ENCODE assay signal across 13 cellular contexts in the genomic region with DNA sequence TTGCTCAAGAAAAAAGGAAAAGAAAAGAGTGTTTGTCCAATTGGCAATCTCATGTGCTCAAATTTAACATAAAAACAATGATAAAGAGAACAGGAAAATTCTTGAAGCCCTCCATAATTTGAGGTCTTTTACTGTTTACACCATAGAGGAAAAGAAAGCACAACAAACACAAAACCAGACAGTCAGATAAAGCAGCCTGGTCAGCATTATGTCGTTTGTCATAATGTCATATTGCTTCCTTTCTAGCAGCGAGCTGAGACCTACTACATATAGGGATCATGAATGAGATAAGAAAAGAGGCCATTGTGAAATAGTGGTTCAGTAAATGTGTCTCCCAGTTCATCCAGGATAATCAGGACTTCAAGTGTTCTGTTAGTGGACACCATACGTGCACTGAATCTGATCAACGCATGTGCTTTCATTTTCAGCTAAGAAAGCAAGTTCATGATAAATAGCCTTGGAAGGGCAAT.
A peak's percentile ranks its signal among the peaks of the same experiment; 100 is the strongest.
DNase-seq lines count a peak whose midpoint lies in the region; ATAC-seq and TF ChIP-seq lines count a peak whose summit lies in the region.
"Had no signal": no experiment of that assay in that cellular context is flagged by ENCODE, and none has a peak within 500 bp of the region (broad histone marks: within the 10 kb centered on the region; RNA-seq: fewer than 3 reads in every experiment).

No MANE protein-coding gene starts in this region.

- no peak overlapping the region for H3K18ac ChIP-seq in mesenchymal stem cell (ENCODE audit: low read depth in 1 of 2, low read length in 2 of 2)

- H2BK120ac ChIP-seq in mesenchymal stem cell (ENCODE audit: low read depth, low read length) = no peak overlapping the region

- H3K14ac ChIP-seq in mesenchymal stem cell (ENCODE audit: low read length in 2 of 2) = no peak overlapping the region

- H2BK12ac ChIP-seq in mesenchymal stem cell (ENCODE audit: low read length in 2 of 2) = no peak overlapping the region

- H3K9me3 ChIP-seq in heart right ventricle = no peaks in the 10 kb centered on the region
- no peaks in the 10 kb centered on the region for H3K9me3 ChIP-seq in mesenchymal stem cell (ENCODE audit: control insufficient read depth, low read length)
- no peaks in the 10 kb centered on the region for H3K9me3 ChIP-seq in transverse colon
- H3K9me3 ChIP-seq: vagina had no signal

- no peak overlapping the region for H2BK15ac ChIP-seq in mesenchymal stem cell (ENCODE audit: low read depth, poor library complexity, severe bottlenecking)

- no peak overlapping the region for H2AFZ ChIP-seq in mesenchymal stem cell (ENCODE audit: low read depth, low read length)

- TF ChIP-seq EP300 in transverse colon (IDR thresholded peaks at IDR 0.05; ENCODE audit: low read depth) = no peak

- no peak overlapping the region for H2AK5ac ChIP-seq in mesenchymal stem cell (ENCODE audit: low read length, severe bottlenecking)

- peak; percentile 49 for ATAC-seq in Right ventricle myocardium superior (ENCODE audit: poor library complexity)
- no peak for ATAC-seq in heart right ventricle

- whole genome bisulfite sequencing in heart right ventricle, 2 donors = 40 to 53% methylated on average over 4 of the region's 4 CpGs
- WGBS in mesenchymal stem cell = 32% methylated on average over 4 of the region's 4 CpGs
- 41% methylated on average over 4 of the region's 4 CpGs for WGBS in transverse colon (ENCODE audit: low coverage in 1 of 2), 2 donors

- H3K36me3 ChIP-seq in heart right ventricle (no peaks in the 10 kb centered on the region), mesenchymal stem cell (ENCODE audit: control insufficient read depth in 1 of 2, insufficient read depth in 2 of 2, low read depth in 1 of 2, low read length in 2 of 2) (no peaks in the 10 kb centered on the region), transverse colon (no peaks in the 10 kb centered on the region)
- H3K36me3 ChIP-seq: vagina had no signal

- TF ChIP-seq POLR2A in transverse colon (IDR thresholded peaks at IDR 0.05) = no peak

- DNase-seq in Right ventricle myocardium superior = no peak
- DNase-seq in heart right ventricle = no peak
- peak; percentile 5 for DNase-seq in dermis blood vessel endothelial cell
- peak; percentile 58 for DNase-seq in mesenchymal stem cell
- no peak for DNase-seq in transverse colon
- no peak for DNase-seq in ACHN
- DNase-seq in NK-92 treated with Interleukin-12 subunit alpha and Interleukin-12 subunit beta, amount 100 ng/mL, for 24 hours (lab: John Stamatoyannopoulos, UW) = no peak
- DNase-seq in HEK293T (ENCODE audit: extremely low spot score) = no peak
- DNase-seq: activated naive CD8-positive, alpha-beta T cell treated with anti-CD3 and anti-CD28 coated beads for 36 hours; NCI-H1694 treated with DMSO at 0.1 percent for 48 hours; NCI-H526 treated with DMSO at 0.1 percent for 48 hours; stimulated activated CD4-positive, alpha-beta T cell treated with anti-CD3 and anti-CD28 coated beads, Interleukin-15, amount 100 ng/mL, for 24 hours had no signal

- H3K27me3 ChIP-seq in heart right ventricle = no peaks in the 10 kb centered on the region
- no peaks in the 10 kb centered on the region for H3K27me3 ChIP-seq in mesenchymal stem cell (ENCODE audit: control insufficient read depth in 1 of 2, insufficient read depth in 1 of 2, low read length in 2 of 2)
- H3K27me3 ChIP-seq in transverse colon = no peaks in the 10 kb centered on the region
- H3K27me3 ChIP-seq: vagina had no signal

- H3K9ac ChIP-seq in mesenchymal stem cell (ENCODE audit: low read length) = peak overlapping the region; percentile 14

- H3K23ac ChIP-seq in mesenchymal stem cell (ENCODE audit: low read length in 2 of 2) = no peak overlapping the region

- CTCF ChIA-PET in HEK293T (lab: Yijun Ruan, JAX) = no interaction called here

- intact Hi-C loops in Right ventricle myocardium superior (cut with DNase I) (no loop called here), heart right ventricle (cut with DNase I) (loop anchor here in 1 of 10 donors (5.0 kb wide), 1 partner anchor 64 kb away; a partner anchor contains a TSS), transverse colon (cut with DNase I; ENCODE audit: low total_unique reads) (no loop called here)

- in situ Hi-C loops in transverse colon (cut with MboI; ENCODE audit: low pct_ligation_motif_present in 1 of 4, low pct_unique_long_range_greater_than_20kb in 1 of 4, low sequenced_read_pairs in 3 of 4) = loop anchor here in 2 of 4 donors (25.0 kb wide), 1 partner anchor 1014 kb away; a partner anchor contains a TSS
- in situ Hi-C loops in ACHN (cut with HindIII; ENCODE audit: low pct_ligation_motif_present, low pct_unique_long_range_greater_than_20kb, low sequenced_read_pairs) = no loop called here

- H3K4me2 ChIP-seq in mesenchymal stem cell (ENCODE audit: low read length, poor library complexity, severe bottlenecking) = no peak overlapping the region

- no peak overlapping the region for H4K91ac ChIP-seq in mesenchymal stem cell (ENCODE audit: low read length)

- no peak overlapping the region for H4K8ac ChIP-seq in mesenchymal stem cell (ENCODE audit: low read length)

- peaks cover 0 to 22% (median 0%) of the 10 kb centered on the region in 9 donors for H3K4me1 ChIP-seq in heart right ventricle
- no peaks in the 10 kb centered on the region for H3K4me1 ChIP-seq in mesenchymal stem cell (ENCODE audit: control insufficient read depth, insufficient read depth, low read depth, low read length)
- H3K4me1 ChIP-seq in transverse colon = peaks cover 17 to 70% (median 37%) of the 10 kb centered on the region in 4 donors
- H3K4me1 ChIP-seq: vagina had no signal

- H2BK5ac ChIP-seq in mesenchymal stem cell (ENCODE audit: low read depth, low read length, poor library complexity, severe bottlenecking) = no peak overlapping the region

- no peak for TF ChIP-seq CTCF in heart right ventricle (IDR thresholded peaks at IDR 0.05)
- no peak for TF ChIP-seq CTCF in transverse colon (IDR thresholded peaks at IDR 0.05)

- POLR2A ChIA-PET in HEK293T (lab: Yijun Ruan, JAX) = no interaction called here

- H3K4me3 ChIP-seq in heart right ventricle (peak overlapping the region in 4 of 10 donors; percentile 4 to 42 (median 25)), mesenchymal stem cell (ENCODE audit: insufficient read depth in 1 of 2, low read depth in 1 of 2, low read length in 2 of 2) (peak overlapping the region in 1 of 2 experiments; percentile 56), transverse colon (peak overlapping the region in 1 of 4 donors; percentile 2)
- H3K4me3 ChIP-seq: vagina had no signal

- H3K79me1 ChIP-seq in mesenchymal stem cell (replicated peaks; ENCODE audit: low read length, poor library complexity, severe bottlenecking) = no peaks in the 10 kb centered on the region

- no peak overlapping the region for H3K4ac ChIP-seq in mesenchymal stem cell (ENCODE audit: low read depth in 1 of 2, low read length in 2 of 2)

- H3K27ac ChIP-seq in heart right ventricle = peak overlapping the region in 3 of 10 donors; percentile 32 to 45 (median 38)
- no peak overlapping the region for H3K27ac ChIP-seq in mesenchymal stem cell (ENCODE audit: low read length, poor library complexity, severe bottlenecking)
- peak overlapping the region; percentile 38 to 77 (median 52) for H3K27ac ChIP-seq in transverse colon
- H3K27ac ChIP-seq: vagina had no signal

TF ChIP-seq in HEK293T, 16 proteins besides CTCF, POLR2A, EP300 and RAD21:
- no peak for TF ChIP-seq FOXA1 (IDR thresholded peaks at IDR 0.05)
- no peak for TF ChIP-seq ELF4 (IDR thresholded peaks at IDR 0.05)
- no peak for TF ChIP-seq HDGF (IDR thresholded peaks at IDR 0.05; ENCODE audit: borderline replicate concordance)
- no peak for TF ChIP-seq L3MBTL2 (conservative IDR thresholded peaks at IDR 0.05)
- no peak for TF ChIP-seq ARNT (IDR thresholded peaks at IDR 0.05)
- no peak for TF ChIP-seq NFRKB (IDR thresholded peaks at IDR 0.05)
- no peak for TF ChIP-seq CTBP1 (IDR thresholded peaks at IDR 0.05; ENCODE audit: borderline replicate concordance)
- no peak for TF ChIP-seq LEF1 (IDR thresholded peaks at IDR 0.05; ENCODE audit: borderline replicate concordance)
- TF ChIP-seq FOXM1 (IDR thresholded peaks at IDR 0.05; ENCODE audit: borderline replicate concordance) = no peak

Comparison
In these comparisons a context has a peak if more than half of its experiments do, and no peak if none do; other contexts are left out.
1. DNase-seq: peak in dermis blood vessel endothelial cell (single experiment) and mesenchymal stem cell (single experiment); none in Right ventricle myocardium superior (single experiment), heart right ventricle (0 of 2), transverse colon (single experiment), ACHN (single experiment), NK-92 treated with Interleukin-12 subunit alpha and Interleukin-12 subunit beta, amount 100 ng/mL, for 24 hours (single experiment) and HEK293T (single experiment).